ENCODE assay signal across 8 cellular contexts in the genomic region with DNA sequence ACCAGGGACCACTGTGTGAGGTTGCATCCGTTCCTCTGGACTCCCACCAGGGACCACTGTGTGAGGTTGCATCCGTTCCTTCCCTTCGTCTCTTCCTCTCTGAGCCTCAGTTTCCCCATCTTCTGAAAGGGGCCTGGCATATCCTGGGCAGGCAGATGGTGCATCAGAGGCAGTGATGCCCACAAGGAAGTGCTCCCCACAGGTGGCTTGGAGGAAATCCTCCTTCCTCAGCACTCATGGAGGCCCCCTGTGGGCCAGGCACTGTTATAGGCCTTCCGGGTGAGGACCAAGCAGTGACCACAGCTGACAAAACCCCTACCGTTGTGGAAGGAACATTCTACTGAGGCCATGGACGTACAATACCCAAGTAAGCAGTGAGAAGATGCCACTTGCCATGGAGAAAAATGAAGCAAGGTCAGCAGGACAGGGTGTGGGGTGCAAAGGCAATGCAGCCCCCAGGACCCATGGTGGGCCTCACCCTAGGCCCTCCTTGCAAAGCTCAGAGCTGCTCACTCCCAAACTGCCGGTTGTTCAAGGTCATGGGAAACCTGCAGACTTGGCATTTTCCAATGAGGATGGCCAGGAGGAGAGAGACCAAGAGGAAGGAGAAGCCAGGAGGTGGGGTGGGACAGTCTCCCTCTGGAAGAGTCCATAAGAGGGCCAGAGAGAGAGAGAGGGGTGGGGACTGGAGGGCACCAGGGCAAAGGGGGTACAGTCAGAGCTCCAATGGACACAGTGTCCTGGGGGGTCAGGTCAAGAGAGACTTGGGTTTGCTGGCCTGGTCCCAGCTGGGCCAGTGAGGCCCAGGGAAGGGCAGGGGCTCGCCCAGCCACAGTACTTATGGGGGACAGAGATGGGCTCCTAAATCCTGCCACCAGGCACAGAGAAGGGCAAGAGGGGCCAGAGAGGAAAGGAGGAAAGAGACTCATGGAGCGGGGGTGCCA. TPM values are rescaled to one million over a fixed set of nuclear protein-coding genes. Genes with fewer than 3 reads are reported as not detected.
A peak's percentile ranks its signal among the peaks of the same experiment; 100 is the strongest.
DNase-seq lines count a peak whose midpoint lies in the region; ATAC-seq and TF ChIP-seq lines count a peak whose summit lies in the region.

No MANE protein-coding gene starts in this region.

- H3K27me3 ChIP-seq in OCI-LY3 (ENCODE audit: low read depth, low read length): no peaks in the 10 kb centered on the region

- TF ChIP-seq CTCF in GM12864 (IDR thresholded peaks at IDR 0.05; ENCODE audit: low read depth, low read length, missing control alignments) (peak; percentile 28), OCI-LY3 (IDR thresholded peaks at IDR 0.05; ENCODE audit: low read depth, low read length) (peak; percentile 27; the same call in 1 of the 2 replicates), coronary artery (IDR thresholded peaks at IDR 0.05) (no peak), mucosa of descending colon (IDR thresholded peaks at IDR 0.05) (peak; percentile 22)

- H3K79me2 ChIP-seq in OCI-LY3 (ENCODE audit: low read length): no peaks in the 10 kb centered on the region

- H3K36me3 ChIP-seq in OCI-LY3 (replicated peaks; ENCODE audit: low read depth, low read length) (no peaks in the 10 kb centered on the region), mucosa of descending colon (ENCODE audit: low read depth) (no peaks in the 10 kb centered on the region)

- peak overlapping the region; percentile 56 for H3K4me2 ChIP-seq in OCI-LY3 (ENCODE audit: low read length)

- no peaks in the 10 kb centered on the region for H4K20me1 ChIP-seq in OCI-LY3 (ENCODE audit: insufficient read depth, low read length)

- H3K4me3 ChIP-seq in GM12864 (ENCODE audit: low read depth, low read length) (no peak overlapping the region), OCI-LY3 (ENCODE audit: low read length) (peak overlapping the region; percentile 66), coronary artery (peak overlapping the region; percentile 74), mucosa of descending colon (no peak overlapping the region)

- intact Hi-C loops in mucosa of descending colon (cut with DNase I, micrococcal nuclease): no loop called here

- peak; percentile 70 for ATAC-seq in mucosa of descending colon
- no peak for ATAC-seq in HG03565 (IDR thresholded peaks at IDR 0.05; ENCODE audit: unreplicated experiment)
- no peak for ATAC-seq in HG03139 (IDR thresholded peaks at IDR 0.05; ENCODE audit: unreplicated experiment)

- H3K9me3 ChIP-seq in OCI-LY3 (ENCODE audit: insufficient read depth, low read length): no peaks in the 10 kb centered on the region
- H3K9me3 ChIP-seq in mucosa of descending colon: no peaks in the 10 kb centered on the region

- no peak overlapping the region for H2AFZ ChIP-seq in OCI-LY3 (ENCODE audit: low read depth, low read length)

- DNase-seq in GM12864 (ENCODE audit: low read depth) (no peak), coronary artery (ENCODE audit: low spot score) (peak; percentile 74), mucosa of descending colon (peak in 1 of 3 donors; percentile 26), NCI-H1436 treated with DMSO at 0.1 percent for 48 hours (lab: John Stamatoyannopoulos, UW) (no peak), putamen (ENCODE audit: low spot score) (no peak)

- H3K4me1 ChIP-seq in OCI-LY3 (ENCODE audit: low read length) (peaks cover 5% of the 10 kb centered on the region; the same call in 1 of the 2 replicates), mucosa of descending colon (ENCODE audit: low read depth) (peaks cover 13% of the 10 kb centered on the region)

- H3K27ac ChIP-seq in OCI-LY3 (ENCODE audit: low read length) (no peak overlapping the region), coronary artery (peak overlapping the region; percentile 90 to 91)

- no peak overlapping the region for H3K9ac ChIP-seq in OCI-LY3 (ENCODE audit: low read length)

RNA-seq across cellular contexts. Expression of a gene that starts 51.1 kb away (rescaled TPM):
- not detected for total RNA-seq in mucosa of descending colon

RNA-seq across cellular contexts. Expression of a gene that starts 56.2 kb away (rescaled TPM):
- 10 to 100 TPM; 22.0 to 32.0 (median 26.2) TPM for total RNA-seq in mucosa of descending colon

Comparison
In these comparisons a context has a peak if more than half of its experiments do, and no peak if none do; other contexts are left out.
1. H3K4me3 ChIP-seq: peak in OCI-LY3 (single experiment) and coronary artery (single experiment); none in GM12864 (single experiment) and mucosa of descending colon (single experiment).